ENCODE assay signal across 26 cellular contexts in genomic region chr22:20728523-20729190, GRCh38. TPM values are rescaled to one million over a fixed set of nuclear protein-coding genes. Genes with fewer than 3 reads are reported as not detected.
A peak's percentile ranks its signal among the peaks of the same experiment; 100 is the strongest.
DNase-seq lines count a peak whose midpoint lies in the region; ATAC-seq lines count a peak whose summit lies in the region.
"Had no signal": no experiment of that assay in that cellular context is flagged by ENCODE, and none has a peak within 500 bp of the region (broad histone marks: within the 10 kb centered on the region; RNA-seq: fewer than 3 reads in every experiment).

No MANE protein-coding gene starts in this region.

- no peak overlapping the region for H3K18ac ChIP-seq in mesenchymal stem cell (ENCODE audit: low read depth in 1 of 2, low read length in 2 of 2)

- H3K4me1 Mint-ChIP-seq in activated T-helper 17 cell treated with anti-CD3 and anti-CD28 coated beads, Interleukin-2, amount 50 U/mL, for 72 hours, result no peaks in the 10 kb centered on the region
- H3K4me1 Mint-ChIP-seq: CD4-positive, alpha-beta memory T cell had no signal

- no peak overlapping the region for H4K8ac ChIP-seq in mesenchymal stem cell (ENCODE audit: low read length)

- H3K4ac ChIP-seq in mesenchymal stem cell (ENCODE audit: low read depth in 1 of 2, low read length in 2 of 2), result no peak overlapping the region

- DNase-seq in DMS 273 (lab: John Stamatoyannopoulos, UW; ENCODE audit: unreplicated experiment), result peak; percentile 77
- no peak for DNase-seq in DMS 273 treated with DMSO at 0.1 percent for 48 hours (lab: John Stamatoyannopoulos, UW)
- DNase-seq in NCI-H1694 (lab: John Stamatoyannopoulos, UW), result peak; percentile 51
- peak; percentile 58 for DNase-seq in cerebellum (ENCODE audit: low spot score)
- DNase-seq in putamen (ENCODE audit: low spot score), result peak; percentile 58
- DNase-seq in mesenchymal stem cell, result no peak
- DNase-seq in HuH-7.5 (ENCODE audit: low spot score), result no peak
- DNase-seq: ACHN; Caco-2; CD4-positive, alpha-beta memory T cell; DMS153; GF-D8; GOT3; Kasumi-1; MG63; NCI-H1048; NCI-H1436; PC-9; RPMI8226; SHP77 treated with DMSO at 0.1 percent for 48 hours; SW 1271 had no signal

- H2BK5ac ChIP-seq in mesenchymal stem cell (ENCODE audit: low read depth, low read length, poor library complexity, severe bottlenecking), result no peak overlapping the region

- WGBS in mesenchymal stem cell, result 98% methylated on average over 10 of the region's 10 CpGs

- no peak overlapping the region for H2AK5ac ChIP-seq in mesenchymal stem cell (ENCODE audit: low read length, severe bottlenecking)

- no peak overlapping the region for H2AFZ ChIP-seq in mesenchymal stem cell (ENCODE audit: low read depth, low read length)
- H2AFZ ChIP-seq: PC-9 had no signal

- no peak overlapping the region for H2BK15ac ChIP-seq in mesenchymal stem cell (ENCODE audit: low read depth, poor library complexity, severe bottlenecking)

- H3K9ac ChIP-seq in mesenchymal stem cell (ENCODE audit: low read length), result no peak overlapping the region
- H3K9ac ChIP-seq: BLaER1 had no signal

- H3K9me3 Mint-ChIP-seq in activated T-helper 17 cell treated with anti-CD3 and anti-CD28 coated beads, Interleukin-2, amount 50 U/mL, for 72 hours, result no peaks in the 10 kb centered on the region
- H3K9me3 Mint-ChIP-seq: CD4-positive, alpha-beta memory T cell; IgD-negative memory B cell had no signal

- H3K4me3 Mint-ChIP-seq in activated T-helper 17 cell treated with anti-CD3 and anti-CD28 coated beads, Interleukin-2, amount 50 U/mL, for 72 hours, result no peak overlapping the region
- H3K4me3 Mint-ChIP-seq: CD4-positive, alpha-beta memory T cell; IgD-negative memory B cell had no signal

- no peaks in the 10 kb centered on the region for H3K79me1 ChIP-seq in mesenchymal stem cell (replicated peaks; ENCODE audit: low read length, poor library complexity, severe bottlenecking)

- H2BK12ac ChIP-seq in mesenchymal stem cell (ENCODE audit: low read length in 2 of 2), result no peak overlapping the region

- H4K91ac ChIP-seq in mesenchymal stem cell (ENCODE audit: low read length), result no peak overlapping the region

- no peak overlapping the region for H3K4me3 ChIP-seq in mesenchymal stem cell (ENCODE audit: insufficient read depth in 1 of 2, low read depth in 1 of 2, low read length in 2 of 2)
- H3K4me3 ChIP-seq: BLaER1, MG63, PC-9, SK-N-MC had no signal

- peaks cover 50% of the 10 kb centered on the region for H3K36me3 Mint-ChIP-seq in activated T-helper 17 cell treated with anti-CD3 and anti-CD28 coated beads, Interleukin-2, amount 50 U/mL, for 72 hours (ENCODE audit: low read depth)

- H3K27ac ChIP-seq in mesenchymal stem cell (ENCODE audit: low read length, poor library complexity, severe bottlenecking), result no peak overlapping the region
- H3K27ac ChIP-seq: 22Rv1, BLaER1, PC-9, SK-N-MC had no signal

- H3K4me2 ChIP-seq in mesenchymal stem cell (ENCODE audit: low read length, poor library complexity, severe bottlenecking), result no peak overlapping the region
- H3K4me2 ChIP-seq: BLaER1, PC-9 had no signal

- no peak overlapping the region for H3K14ac ChIP-seq in mesenchymal stem cell (ENCODE audit: low read length in 2 of 2)

- no peak overlapping the region for H3K23ac ChIP-seq in mesenchymal stem cell (ENCODE audit: low read length in 2 of 2)

- no peak overlapping the region for H3K27ac Mint-ChIP-seq in activated T-helper 17 cell treated with anti-CD3 and anti-CD28 coated beads, Interleukin-2, amount 50 U/mL, for 72 hours
- H3K27ac Mint-ChIP-seq: IgD-negative memory B cell had no signal

- no peaks in the 10 kb centered on the region for H3K4me1 ChIP-seq in mesenchymal stem cell (ENCODE audit: control insufficient read depth, insufficient read depth, low read depth, low read length)
- H3K4me1 ChIP-seq: BLaER1, Caco-2 had no signal

- H3K27me3 Mint-ChIP-seq in activated T-helper 17 cell treated with anti-CD3 and anti-CD28 coated beads, Interleukin-2, amount 50 U/mL, for 72 hours, result no peaks in the 10 kb centered on the region
- H3K27me3 Mint-ChIP-seq: CD4-positive, alpha-beta memory T cell; IgD-negative memory B cell had no signal

- peaks cover 44 to 61% of the 10 kb centered on the region in 2 experiments for H3K36me3 ChIP-seq in mesenchymal stem cell (ENCODE audit: control insufficient read depth in 1 of 2, insufficient read depth in 2 of 2, low read depth in 1 of 2, low read length in 2 of 2)

- no peak overlapping the region for H2BK120ac ChIP-seq in mesenchymal stem cell (ENCODE audit: low read depth, low read length)

- no peaks in the 10 kb centered on the region for H3K27me3 ChIP-seq in mesenchymal stem cell (ENCODE audit: control insufficient read depth in 1 of 2, insufficient read depth in 1 of 2, low read length in 2 of 2)
- H3K27me3 ChIP-seq: BLaER1, MG63 had no signal

- no peak for ATAC-seq in activated T-helper 17 cell treated with anti-CD3 and anti-CD28 coated beads, Interleukin-2, amount 50 U/mL, for 72 hours (replicated peaks)

- no peaks in the 10 kb centered on the region for H3K9me3 ChIP-seq in mesenchymal stem cell (ENCODE audit: control insufficient read depth, low read length)
- H3K9me3 ChIP-seq: BLaER1, Caco-2, MG63 had no signal

RNA-seq across cellular contexts. Expression of gene SERPIND1, which starts 45.3 kb away (rescaled TPM):
- total RNA-seq in cerebellum, result 3.2 TPM
- 0.06 TPM for polyA plus RNA-seq in mesenchymal stem cell (2013, experiment 1 of 2)
- 0.05 TPM for polyA plus RNA-seq in mesenchymal stem cell (2013, experiment 2 of 2)
- total RNA-seq in activated T-helper 17 cell treated with anti-CD3 and anti-CD28 coated beads, Interleukin-2, amount 50 U/mL, for 72 hours, result under 1 TPM in 1 of 2 donors, not detected in 1; 0.11 TPM
- total RNA-seq: CD4-positive, alpha-beta memory T cell; PC-9 had no signal

Comparison
In these comparisons a context has a peak if more than half of its experiments do, and no peak if none do; other contexts are left out.
1. DNase-seq: peak in DMS 273 (single experiment), NCI-H1694 (single experiment), cerebellum (single experiment) and putamen (single experiment); none in DMS 273 treated with DMSO at 0.1 percent for 48 hours (single experiment), mesenchymal stem cell (single experiment) and HuH-7.5 (single experiment).